In the genomic region with DNA sequence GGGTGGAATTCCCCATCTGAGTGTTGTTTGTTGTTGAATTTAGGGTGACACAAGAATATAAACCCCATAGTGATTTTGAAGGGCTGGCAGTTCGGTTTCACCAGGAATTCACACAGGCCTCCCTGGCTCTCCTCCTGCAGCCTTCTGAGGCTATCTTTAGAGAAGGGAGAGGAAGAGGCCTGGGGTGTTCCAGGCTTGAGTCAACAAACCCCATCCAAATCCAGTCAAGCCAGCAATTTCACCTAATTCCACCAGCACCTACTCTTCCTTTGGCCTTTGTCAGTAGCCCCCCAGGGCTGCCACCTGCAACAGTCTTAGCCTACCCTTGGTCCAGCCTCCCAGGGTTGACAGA, we compare ENCODE assay signal across 11 cellular contexts. TPM values are rescaled to one million over a fixed set of nuclear protein-coding genes. Genes with fewer than 3 reads are reported as not detected.
DNase-seq lines count a peak whose midpoint lies in the region; ATAC-seq and TF ChIP-seq lines count a peak whose summit lies in the region.
"Had no signal": no experiment of that assay in that cellular context is flagged by ENCODE, and none has a peak within 500 bp of the region (broad histone marks: within the 10 kb centered on the region; RNA-seq: fewer than 3 reads in every experiment).

No MANE protein-coding gene starts in this region.

- TF ChIP-seq POLR2A in upper lobe of left lung (IDR thresholded peaks at IDR 0.05), result no peak
- TF ChIP-seq POLR2A in adrenal gland (IDR thresholded peaks at IDR 0.05), result no peak

- H3K4me3 ChIP-seq in coronary artery (peak overlapping the region; percentile 9), upper lobe of left lung (no peak overlapping the region), adrenal gland (no peak overlapping the region)
- H3K4me3 ChIP-seq: psoas muscle had no signal

- TF ChIP-seq EP300 in upper lobe of left lung (IDR thresholded peaks at IDR 0.05), result no peak

- TF ChIP-seq CTCF in coronary artery (IDR thresholded peaks at IDR 0.05), result no peak
- TF ChIP-seq CTCF in upper lobe of left lung (IDR thresholded peaks at IDR 0.05), result no peak
- no peak for TF ChIP-seq CTCF in adrenal gland (IDR thresholded peaks at IDR 0.05)

- H3K9me3 ChIP-seq in upper lobe of left lung (no peaks in the 10 kb centered on the region), adrenal gland (replicated peaks in 1 of 3) (no peaks in the 10 kb centered on the region)
- H3K9me3 ChIP-seq: psoas muscle had no signal

- intact Hi-C loops in adrenal gland (cut with DNase I), result no loop called here

- no peak for ATAC-seq in left lobe of liver
- no peak for ATAC-seq in upper lobe of left lung (ENCODE audit: low FRiP score in 2 of 2)
- ATAC-seq: psoas muscle had no signal

- H3K27ac ChIP-seq in coronary artery, result peak overlapping the region in 1 of 2 donors; percentile 61
- H3K27ac ChIP-seq in upper lobe of left lung, result peak overlapping the region in 3 of 4 donors; percentile 3 to 70 (median 31)
- H3K27ac ChIP-seq in adrenal gland, result no peak overlapping the region
- H3K27ac ChIP-seq: psoas muscle had no signal

- DNase-seq in NCI-H2081 treated with DMSO at 0.1 percent for 48 hours (lab: John Stamatoyannopoulos, UW) (peak; percentile 59), coronary artery (ENCODE audit: low spot score) (no peak), left lobe of liver (ENCODE audit: low spot score) (peak; percentile 8), upper lobe of left lung (no peak), adrenal gland (no peak), NCI-H1417 treated with DMSO at 0.1 percent for 48 hours (lab: John Stamatoyannopoulos, UW) (no peak), NCI-H2196 treated with DMSO at 0.1 percent for 48 hours (lab: John Stamatoyannopoulos, UW; ENCODE audit: unreplicated experiment) (no peak)
- DNase-seq: activated naive CD8-positive, alpha-beta T cell treated with anti-CD3 and anti-CD28 coated beads, Interleukin-2, amount 50 U/mL, for 24 hours; effector CD4-positive, alpha-beta T cell; MV-4-11; psoas muscle had no signal

- H3K36me3 ChIP-seq in upper lobe of left lung, result no peaks in the 10 kb centered on the region
- H3K36me3 ChIP-seq in adrenal gland (replicated peaks in 1 of 2), result no peaks in the 10 kb centered on the region

- peaks cover 9 to 21% (median 14%) of the 10 kb centered on the region in 4 donors for H3K4me1 ChIP-seq in upper lobe of left lung
- H3K4me1 ChIP-seq in adrenal gland (replicated peaks in 1 of 2), result no peaks in the 10 kb centered on the region

- no peaks in the 10 kb centered on the region for H3K27me3 ChIP-seq in upper lobe of left lung
- no peaks in the 10 kb centered on the region for H3K27me3 ChIP-seq in adrenal gland

- WGBS in upper lobe of left lung, 2 donors, result 48% methylated on average over 1 of the region's 1 CpG; no CpG with 5 or more reads in 1 of the 2 donors
- 54 to 80% (median 67%) methylated on average over 1 of the region's 1 CpG for WGBS in adrenal gland, 4 donors

RNA-seq across cellular contexts. Expression of gene MARCHF4, which starts 32.0 kb away (rescaled TPM):
- total RNA-seq in left lobe of liver (not detected), upper lobe of left lung (under 1 TPM in 2 of 6 donors, not detected in 4; 0.06 to 0.10 TPM), adrenal gland (1 to 10 TPM in 1 of 8 donors, under 1 TPM in 2, not detected in 5; 0.13 to 1.8 (median 0.96) TPM)
- polyA plus RNA-seq in adrenal gland, result under 1 TPM; 0.40 to 0.97 (median 0.97) TPM
- total RNA-seq: psoas muscle had no signal

Comparison
In these comparisons a context has a peak if more than half of its experiments do, and no peak if none do; other contexts are left out.
1. DNase-seq: peak in NCI-H2081 treated with DMSO at 0.1 percent for 48 hours (single experiment) and left lobe of liver (single experiment); none in coronary artery (single experiment), upper lobe of left lung (0 of 2), adrenal gland (0 of 7), NCI-H1417 treated with DMSO at 0.1 percent for 48 hours (single experiment) and NCI-H2196 treated with DMSO at 0.1 percent for 48 hours (single experiment).
2. H3K27ac ChIP-seq: peak in upper lobe of left lung (3 of 4); none in adrenal gland (0 of 5).